1 cellular context compared by ENCODE assay signal in the genomic region with DNA sequence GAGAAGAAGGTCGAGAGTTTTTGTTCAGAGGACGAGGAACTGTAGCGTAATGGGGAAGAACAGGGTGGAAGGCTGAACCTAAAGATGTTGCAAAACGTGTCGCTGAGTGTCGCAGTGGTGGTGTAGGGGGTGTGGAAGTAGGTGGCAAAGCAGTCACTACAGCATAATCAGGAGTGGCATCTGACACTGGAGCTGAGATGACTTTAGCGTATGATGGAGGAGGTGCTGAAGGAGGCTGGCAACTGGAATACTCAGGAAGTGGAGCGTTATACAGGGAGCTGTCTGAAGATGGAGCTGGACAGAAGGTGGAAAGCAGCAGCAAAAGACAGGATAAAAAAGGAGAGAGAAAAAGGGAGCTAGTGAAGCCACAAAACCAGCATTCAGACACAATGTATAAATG.
TF ChIP-seq lines count a peak whose summit lies in the region.

No MANE protein-coding gene starts in this region.

TF ChIP-seq in WTC11, 78 proteins besides CTCF, POLR2A, EP300 and RAD21:
- TF ChIP-seq, protein P1, sequence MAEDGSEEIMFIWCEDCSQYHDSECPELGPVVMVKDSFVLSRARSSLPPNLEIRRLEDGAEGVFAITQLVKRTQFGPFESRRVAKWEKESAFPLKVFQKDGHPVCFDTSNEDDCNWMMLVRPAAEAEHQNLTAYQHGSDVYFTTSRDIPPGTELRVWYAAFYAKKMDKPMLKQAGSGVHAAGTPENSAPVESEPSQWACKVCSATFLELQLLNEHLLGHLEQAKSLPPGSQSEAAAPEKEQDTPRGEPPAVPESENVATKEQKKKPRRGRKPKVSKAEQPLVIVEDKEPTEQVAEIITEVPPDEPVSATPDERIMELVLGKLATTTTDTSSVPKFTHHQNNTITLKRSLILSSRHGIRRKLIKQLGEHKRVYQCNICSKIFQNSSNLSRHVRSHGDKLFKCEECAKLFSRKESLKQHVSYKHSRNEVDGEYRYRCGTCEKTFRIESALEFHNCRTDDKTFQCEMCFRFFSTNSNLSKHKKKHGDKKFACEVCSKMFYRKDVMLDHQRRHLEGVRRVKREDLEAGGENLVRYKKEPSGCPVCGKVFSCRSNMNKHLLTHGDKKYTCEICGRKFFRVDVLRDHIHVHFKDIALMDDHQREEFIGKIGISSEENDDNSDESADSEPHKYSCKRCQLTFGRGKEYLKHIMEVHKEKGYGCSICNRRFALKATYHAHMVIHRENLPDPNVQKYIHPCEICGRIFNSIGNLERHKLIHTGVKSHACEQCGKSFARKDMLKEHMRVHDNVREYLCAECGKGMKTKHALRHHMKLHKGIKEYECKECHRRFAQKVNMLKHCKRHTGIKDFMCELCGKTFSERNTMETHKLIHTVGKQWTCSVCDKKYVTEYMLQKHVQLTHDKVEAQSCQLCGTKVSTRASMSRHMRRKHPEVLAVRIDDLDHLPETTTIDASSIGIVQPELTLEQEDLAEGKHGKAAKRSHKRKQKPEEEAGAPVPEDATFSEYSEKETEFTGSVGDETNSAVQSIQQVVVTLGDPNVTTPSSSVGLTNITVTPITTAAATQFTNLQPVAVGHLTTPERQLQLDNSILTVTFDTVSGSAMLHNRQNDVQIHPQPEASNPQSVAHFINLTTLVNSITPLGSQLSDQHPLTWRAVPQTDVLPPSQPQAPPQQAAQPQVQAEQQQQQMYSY (CRISPR knock-in tag; IDR thresholded peaks at IDR 0.05): peak; percentile 31; the same call in 1 of the 2 replicates
- TF ChIP-seq, protein P2, sequence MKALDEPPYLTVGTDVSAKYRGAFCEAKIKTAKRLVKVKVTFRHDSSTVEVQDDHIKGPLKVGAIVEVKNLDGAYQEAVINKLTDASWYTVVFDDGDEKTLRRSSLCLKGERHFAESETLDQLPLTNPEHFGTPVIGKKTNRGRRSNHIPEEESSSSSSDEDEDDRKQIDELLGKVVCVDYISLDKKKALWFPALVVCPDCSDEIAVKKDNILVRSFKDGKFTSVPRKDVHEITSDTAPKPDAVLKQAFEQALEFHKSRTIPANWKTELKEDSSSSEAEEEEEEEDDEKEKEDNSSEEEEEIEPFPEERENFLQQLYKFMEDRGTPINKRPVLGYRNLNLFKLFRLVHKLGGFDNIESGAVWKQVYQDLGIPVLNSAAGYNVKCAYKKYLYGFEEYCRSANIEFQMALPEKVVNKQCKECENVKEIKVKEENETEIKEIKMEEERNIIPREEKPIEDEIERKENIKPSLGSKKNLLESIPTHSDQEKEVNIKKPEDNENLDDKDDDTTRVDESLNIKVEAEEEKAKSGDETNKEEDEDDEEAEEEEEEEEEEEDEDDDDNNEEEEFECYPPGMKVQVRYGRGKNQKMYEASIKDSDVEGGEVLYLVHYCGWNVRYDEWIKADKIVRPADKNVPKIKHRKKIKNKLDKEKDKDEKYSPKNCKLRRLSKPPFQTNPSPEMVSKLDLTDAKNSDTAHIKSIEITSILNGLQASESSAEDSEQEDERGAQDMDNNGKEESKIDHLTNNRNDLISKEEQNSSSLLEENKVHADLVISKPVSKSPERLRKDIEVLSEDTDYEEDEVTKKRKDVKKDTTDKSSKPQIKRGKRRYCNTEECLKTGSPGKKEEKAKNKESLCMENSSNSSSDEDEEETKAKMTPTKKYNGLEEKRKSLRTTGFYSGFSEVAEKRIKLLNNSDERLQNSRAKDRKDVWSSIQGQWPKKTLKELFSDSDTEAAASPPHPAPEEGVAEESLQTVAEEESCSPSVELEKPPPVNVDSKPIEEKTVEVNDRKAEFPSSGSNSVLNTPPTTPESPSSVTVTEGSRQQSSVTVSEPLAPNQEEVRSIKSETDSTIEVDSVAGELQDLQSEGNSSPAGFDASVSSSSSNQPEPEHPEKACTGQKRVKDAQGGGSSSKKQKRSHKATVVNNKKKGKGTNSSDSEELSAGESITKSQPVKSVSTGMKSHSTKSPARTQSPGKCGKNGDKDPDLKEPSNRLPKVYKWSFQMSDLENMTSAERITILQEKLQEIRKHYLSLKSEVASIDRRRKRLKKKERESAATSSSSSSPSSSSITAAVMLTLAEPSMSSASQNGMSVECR (CRISPR knock-in tag; IDR thresholded peaks at IDR 0.05; ENCODE audit: borderline replicate concordance): no peak
